ENCODE assay signal across 9 cellular contexts in the genomic region with DNA sequence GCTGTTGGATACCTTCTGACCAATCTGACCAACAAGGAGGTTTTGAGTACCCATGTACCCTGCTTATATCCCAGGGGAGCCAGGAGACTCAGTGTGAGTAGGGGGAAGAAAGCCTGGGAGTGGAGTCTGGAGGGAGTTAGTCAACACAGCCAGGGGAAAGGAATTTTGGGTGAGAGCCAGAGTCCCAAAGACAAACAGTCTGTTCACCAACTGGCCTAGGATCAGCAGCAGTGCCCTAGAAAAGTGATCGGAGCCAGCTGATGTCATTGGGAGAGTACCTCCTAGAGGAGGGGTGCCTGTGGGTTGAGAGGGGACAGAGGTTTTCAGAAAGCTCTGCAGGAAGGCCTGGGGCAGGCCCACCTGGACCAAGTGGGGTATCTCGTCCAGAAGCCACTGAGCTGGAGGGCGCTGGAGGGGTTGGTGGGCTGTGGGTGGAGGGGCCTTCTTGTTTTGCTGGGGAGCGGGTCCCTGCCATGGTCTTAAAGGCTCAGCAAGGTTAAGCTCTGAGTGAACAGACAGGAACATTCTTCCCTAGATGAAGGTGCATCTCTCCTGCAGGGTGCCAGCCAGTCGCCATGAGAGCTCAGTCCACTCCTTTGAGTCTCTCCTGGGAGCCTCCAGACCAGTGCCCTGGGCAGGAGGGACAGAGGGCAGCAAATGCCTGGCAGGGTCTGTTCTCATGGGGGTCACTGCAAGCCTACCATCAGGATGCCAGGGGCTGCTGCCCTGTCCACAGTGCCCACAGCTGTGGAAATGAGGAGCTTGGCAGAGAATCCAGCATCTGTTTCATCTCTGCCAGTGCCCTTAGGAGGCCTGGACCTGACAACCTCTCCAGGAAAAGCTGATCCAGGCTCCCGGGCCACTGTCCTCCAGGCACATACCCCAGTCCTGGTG.
DNase-seq lines count a peak whose midpoint lies in the region; ATAC-seq and TF ChIP-seq lines count a peak whose summit lies in the region.
"Had no signal": no experiment of that assay in that cellular context is flagged by ENCODE, and none has a peak within 500 bp of the region (broad histone marks: within the 10 kb centered on the region; RNA-seq: fewer than 3 reads in every experiment).

No MANE protein-coding gene starts in this region.

- H3K27me3 ChIP-seq in Panc1 (ENCODE audit: control insufficient read depth, insufficient read depth, low read length): no peaks in the 10 kb centered on the region

- peaks cover 1% of the 10 kb centered on the region for H3K9me3 Mint-ChIP-seq in activated CD4-positive, alpha-beta memory T cell treated with anti-CD3 and anti-CD28 coated beads for 36 hours
- no peaks in the 10 kb centered on the region for H3K9me3 Mint-ChIP-seq in immature natural killer cell

- CTCF ChIA-PET in Panc1 (lab: Charles Lee): interaction anchor here (0.5 kb wide), 1 partner anchor 145 kb away, joined by 3 read pairs; no protein-coding TSS in a partner anchor
- CTCF ChIA-PET in activated CD4-positive, alpha-beta memory T cell treated with anti-CD3 and anti-CD28 coated beads for 36 hours (lab: Charles Lee): interaction anchor here (0.6 to 0.8 kb wide), 3 partner anchors 127 to 570 kb away, joined by 3 to 6 read pairs (median 3); no protein-coding TSS in a partner anchor

- in situ Hi-C loops in Panc1 (cut with HindIII; ENCODE audit: low pct_unique_long_range_greater_than_20kb, low sequenced_read_pairs): no loop called here

- no TSS peak for BruUV-seq in Panc1 (replicated peaks; lab: Mats Ljungman, UMichigan)

- TF ChIP-seq CTCF in Panc1 (IDR thresholded peaks at IDR 0.05): no peak
- TF ChIP-seq CTCF in foreskin fibroblast (IDR thresholded peaks at IDR 0.05; ENCODE audit: low read depth, low read length): no peak

- intact Hi-C loops in Panc1 (cut with micrococcal nuclease; ENCODE audit: unreplicated experiment): no loop called here
- intact Hi-C loops in activated CD4-positive, alpha-beta memory T cell treated with anti-CD3 and anti-CD28 coated beads for 36 hours (cut with micrococcal nuclease): no loop called here

- H3K27ac Mint-ChIP-seq in activated CD4-positive, alpha-beta memory T cell treated with anti-CD3 and anti-CD28 coated beads for 36 hours: no peak overlapping the region
- H3K27ac Mint-ChIP-seq in immature natural killer cell: peak overlapping the region in 1 of 6 donors; percentile 9

- no peaks in the 10 kb centered on the region for H3K9me3 ChIP-seq in Panc1 (ENCODE audit: control insufficient read depth, insufficient read depth, low read depth, low read length)

- ATAC-seq in Panc1 (peak; percentile 45; the same call in 1 of the 2 replicates), HG02642 (IDR thresholded peaks at IDR 0.05; ENCODE audit: poor library complexity, unreplicated experiment) (no peak)

- H3K4me3 Mint-ChIP-seq in activated CD4-positive, alpha-beta memory T cell treated with anti-CD3 and anti-CD28 coated beads for 36 hours: no peak overlapping the region
- H3K4me3 Mint-ChIP-seq in immature natural killer cell: no peak overlapping the region

- H3K27me3 Mint-ChIP-seq in activated CD4-positive, alpha-beta memory T cell treated with anti-CD3 and anti-CD28 coated beads for 36 hours: no peaks in the 10 kb centered on the region
- H3K27me3 Mint-ChIP-seq in immature natural killer cell (ENCODE audit: low read depth in 3 of 3): peaks cover 0 to 2% (median 2%) of the 10 kb centered on the region in 3 donors

- H3K36me3 Mint-ChIP-seq in activated CD4-positive, alpha-beta memory T cell treated with anti-CD3 and anti-CD28 coated beads for 36 hours: peaks cover 14% of the 10 kb centered on the region
- peaks cover 2 to 6% (median 4%) of the 10 kb centered on the region in 3 donors for H3K36me3 Mint-ChIP-seq in immature natural killer cell

- H3K4me3 ChIP-seq in Panc1 (ENCODE audit: low read depth in 2 of 2, low read length in 2 of 2) (no peak overlapping the region), foreskin fibroblast (ENCODE audit: low read depth in 1 of 2, low read length in 2 of 2) (no peak overlapping the region)

- peaks cover 5% of the 10 kb centered on the region; the same call in 1 of the 2 replicates for H3K4me1 ChIP-seq in Panc1 (ENCODE audit: control insufficient read depth, insufficient read depth, low read length)

- POLR2A ChIA-PET in Panc1 (lab: Charles Lee): no interaction called here
- POLR2A ChIA-PET in activated CD4-positive, alpha-beta memory T cell treated with anti-CD3 and anti-CD28 coated beads for 36 hours (lab: Charles Lee): no interaction called here

- no peak overlapping the region for H3K27ac ChIP-seq in Panc1 (ENCODE audit: low read length)

- DNase-seq in D341Med (ENCODE audit: low spot score) (peak; percentile 67), Panc1 (ENCODE audit: low read depth, low spot score) (no peak), foreskin fibroblast (peak; percentile 60 to 81), putamen (ENCODE audit: low spot score) (peak; percentile 55), NCI-H2029 treated with DMSO at 0.1 percent for 48 hours (lab: John Stamatoyannopoulos, UW) (no peak), immature natural killer cell (no peak)
- DNase-seq in activated CD4-positive, alpha-beta memory T cell treated with anti-CD3 and anti-CD28 coated beads for 36 hours: no peak
- DNase-seq: activated CD8-positive, alpha-beta memory T cell treated with anti-CD3 and anti-CD28 coated beads, Interleukin-2, amount 50 U/mL, for 48 hours had no signal

- no peaks in the 10 kb centered on the region for H3K36me3 ChIP-seq in Panc1 (ENCODE audit: control insufficient read depth, insufficient read depth, low read length)

- H3K4me1 Mint-ChIP-seq in activated CD4-positive, alpha-beta memory T cell treated with anti-CD3 and anti-CD28 coated beads for 36 hours (ENCODE audit: low read depth): no peaks in the 10 kb centered on the region
- peaks cover 6 to 38% of the 10 kb centered on the region in 2 donors for H3K4me1 Mint-ChIP-seq in immature natural killer cell

Comparison
In these comparisons a context has a peak if more than half of its experiments do, and no peak if none do; other contexts are left out.
1. DNase-seq: peak in D341Med (single experiment), foreskin fibroblast (2 of 2) and putamen (single experiment); none in Panc1 (single experiment), activated CD4-positive, alpha-beta memory T cell treated with anti-CD3 and anti-CD28 coated beads for 36 hours (single experiment), NCI-H2029 treated with DMSO at 0.1 percent for 48 hours (single experiment) and immature natural killer cell (0 of 3).